1 cellular context compared by ENCODE assay signal in the genomic region with DNA sequence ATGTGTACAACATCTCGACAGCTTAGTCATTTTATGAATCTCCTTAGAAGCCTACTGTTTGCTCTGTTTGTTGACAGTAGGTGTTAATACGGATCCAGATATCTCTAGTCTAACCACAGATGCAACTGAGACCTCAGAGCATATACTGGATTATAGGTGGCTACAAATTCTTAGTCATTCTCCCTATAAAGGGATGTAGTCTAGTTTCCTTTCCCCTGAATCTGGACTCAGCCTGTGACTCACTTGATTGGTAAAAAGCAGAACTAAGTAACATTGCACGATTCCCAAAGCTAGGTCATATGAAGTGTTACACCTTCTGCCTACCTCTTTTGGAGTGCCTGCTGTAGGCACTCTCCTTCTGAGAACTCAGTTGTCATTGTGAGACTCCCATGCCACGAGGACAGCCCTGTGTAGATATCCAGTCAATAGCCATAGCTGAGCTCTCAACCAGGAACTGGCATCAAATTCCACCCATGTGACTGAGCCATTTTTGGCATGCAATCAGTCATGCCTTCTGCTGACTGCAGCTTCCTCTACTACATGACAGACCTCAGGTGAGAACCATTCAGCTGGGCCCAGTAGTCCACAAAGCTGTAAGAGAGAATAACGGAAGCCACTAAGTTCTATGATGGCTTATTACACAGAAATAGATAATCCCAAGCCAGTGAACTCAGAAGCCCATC.
TF ChIP-seq lines count a peak whose summit lies in the region.

No MANE protein-coding gene starts in this region.

TF ChIP-seq in H1, 55 proteins besides CTCF, POLR2A, EP300 and RAD21 (continued from another document):
- TF ChIP-seq, protein P1, sequence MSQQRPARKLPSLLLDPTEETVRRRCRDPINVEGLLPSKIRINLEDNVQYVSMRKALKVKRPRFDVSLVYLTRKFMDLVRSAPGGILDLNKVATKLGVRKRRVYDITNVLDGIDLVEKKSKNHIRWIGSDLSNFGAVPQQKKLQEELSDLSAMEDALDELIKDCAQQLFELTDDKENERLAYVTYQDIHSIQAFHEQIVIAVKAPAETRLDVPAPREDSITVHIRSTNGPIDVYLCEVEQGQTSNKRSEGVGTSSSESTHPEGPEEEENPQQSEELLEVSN (IDR thresholded peaks at IDR 0.05) = no peak
- TF ChIP-seq, protein P2, sequence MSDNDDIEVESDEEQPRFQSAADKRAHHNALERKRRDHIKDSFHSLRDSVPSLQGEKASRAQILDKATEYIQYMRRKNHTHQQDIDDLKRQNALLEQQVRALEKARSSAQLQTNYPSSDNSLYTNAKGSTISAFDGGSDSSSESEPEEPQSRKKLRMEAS (IDR thresholded peaks at IDR 0.05) = no peak
- no peak for TF ChIP-seq CBX5 (IDR thresholded peaks at IDR 0.05; ENCODE audit: low read depth, low read length)
- no peak for TF ChIP-seq HDAC2 (IDR thresholded peaks at IDR 0.05; ENCODE audit: borderline replicate concordance in 1 of 2, low read depth in 2 of 2, low read length in 2 of 2)
- TF ChIP-seq, protein P3, sequence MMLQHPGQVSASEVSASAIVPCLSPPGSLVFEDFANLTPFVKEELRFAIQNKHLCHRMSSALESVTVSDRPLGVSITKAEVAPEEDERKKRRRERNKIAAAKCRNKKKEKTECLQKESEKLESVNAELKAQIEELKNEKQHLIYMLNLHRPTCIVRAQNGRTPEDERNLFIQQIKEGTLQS (IDR thresholded peaks at IDR 0.05; ENCODE audit: insufficient read depth, low read depth, low read length) = no peak
- TF ChIP-seq TAF1 (IDR thresholded peaks at IDR 0.05; ENCODE audit: low read depth, low read length) = no peak
- TF ChIP-seq RXRA (IDR thresholded peaks at IDR 0.05; ENCODE audit: insufficient read depth, low read depth, low read length) = no peak
- TF ChIP-seq SAP30 (IDR thresholded peaks at IDR 0.05; ENCODE audit: insufficient read depth, insufficient replicate concordance, low read length) = no peak
